Comparison of ENCODE assay signal across 8 cellular contexts in genomic region chr19:39411832-39412099, GRCh38. TPM values are rescaled to one million over a fixed set of nuclear protein-coding genes. Genes with fewer than 3 reads are reported as not detected.
DNase-seq lines count a peak whose midpoint lies in the region; ATAC-seq and TF ChIP-seq lines count a peak whose summit lies in the region.

No MANE protein-coding gene starts in this region.

- H3K27ac ChIP-seq in adrenal gland (peak overlapping the region; percentile 89 to 96 (median 93)), prostate gland (peak overlapping the region; percentile 100), vagina (peak overlapping the region; percentile 100)

- peak; percentile 75 for TF ChIP-seq CTCF in GM12874 (IDR thresholded peaks at IDR 0.05; ENCODE audit: insufficient read depth, low read depth, low read length)
- TF ChIP-seq CTCF in adrenal gland (IDR thresholded peaks at IDR 0.05), result peak; percentile 83 to 99 (median 96)
- TF ChIP-seq CTCF in prostate gland (IDR thresholded peaks at IDR 0.05), result peak; percentile 85 to 99 (median 98)
- peak; percentile 93 to 99 (median 98) for TF ChIP-seq CTCF in vagina (IDR thresholded peaks at IDR 0.05)

- H3K9me3 ChIP-seq in adrenal gland (replicated peaks in 1 of 3) (no peaks in the 10 kb centered on the region), prostate gland (no peaks in the 10 kb centered on the region), vagina (no peaks in the 10 kb centered on the region)

- no peak for TF ChIP-seq POLR2A in adrenal gland (IDR thresholded peaks at IDR 0.05)
- no peak for TF ChIP-seq POLR2A in prostate gland (IDR thresholded peaks at IDR 0.05)
- TF ChIP-seq POLR2A in vagina (IDR thresholded peaks at IDR 0.05), result no peak

- peak; percentile 88 for DNase-seq in NCI-H1436 treated with DMSO at 0.1 percent for 48 hours (lab: John Stamatoyannopoulos, UW)
- DNase-seq in T follicular helper cell (ENCODE audit: low read depth), result peak; percentile 89
- peak; percentile 90 to 98 (median 95) for DNase-seq in adrenal gland
- peak; percentile 92 for DNase-seq in left cardiac atrium
- DNase-seq in prostate gland (ENCODE audit: low spot score), result peak; percentile 89
- no peak for DNase-seq in vagina (ENCODE audit: extremely low spot score in 2 of 2)

- peaks cover 8 to 24% of the 10 kb centered on the region in 2 donors for H3K4me1 ChIP-seq in adrenal gland (replicated peaks in 1 of 2)
- no peaks in the 10 kb centered on the region for H3K4me1 ChIP-seq in prostate gland (replicated peaks)
- peaks cover 53% of the 10 kb centered on the region for H3K4me1 ChIP-seq in vagina

- H3K27me3 ChIP-seq in adrenal gland, result no peaks in the 10 kb centered on the region
- H3K27me3 ChIP-seq in prostate gland (replicated peaks; ENCODE audit: insufficient read depth), result no peaks in the 10 kb centered on the region
- no peaks in the 10 kb centered on the region for H3K27me3 ChIP-seq in vagina

- 0 to 1% (median 0%) methylated on average over 7 of the region's 7 CpGs for WGBS in adrenal gland, 4 donors
- WGBS in prostate gland, result under 1% methylated on average over 7 of the region's 7 CpGs

- ATAC-seq in HG02852 (IDR thresholded peaks at IDR 0.05; ENCODE audit: unreplicated experiment) (peak; percentile 22), left cardiac atrium (peak; percentile 20 to 34)

- intact Hi-C loops in adrenal gland (cut with DNase I) (no loop called here), left cardiac atrium (cut with DNase I) (loop anchor here in 1 of 2 donors (1.0 kb wide), 1 partner anchor 14 kb away; no protein-coding TSS in a partner anchor), prostate gland (cut with DNase I) (loop anchor here (1.0 to 5.0 kb wide), 2 partner anchors 13 to 69 kb away; partner anchors contain the start of gene SAMD4B), vagina (cut with DNase I) (loop anchor here (5.0 kb wide), 1 partner anchor 69 kb away; the partner anchor contains the start of gene SAMD4B)

- H3K36me3 ChIP-seq in adrenal gland (replicated peaks in 1 of 2) (peaks cover 0 to 16% of the 10 kb centered on the region in 2 donors), prostate gland (peaks cover 8% of the 10 kb centered on the region in 2 donors), vagina (peaks cover 6 to 28% of the 10 kb centered on the region in 2 donors)

- H3K4me3 ChIP-seq in adrenal gland (peak overlapping the region in 1 of 4 donors; percentile 95), prostate gland (peak overlapping the region in 1 of 2 donors; percentile 19), vagina (peak overlapping the region; percentile 97 to 98)

RNA-seq across cellular contexts. Expression of gene PLEKHG2, which starts 0.7 kb away (rescaled TPM):
- total RNA-seq in adrenal gland (10 to 100 TPM; 11.3 to 23.4 (median 18.1) TPM), left cardiac atrium (10 to 100 TPM; 13.7 to 28.0 TPM), prostate gland (10 to 100 TPM; 14.4 to 21.1 TPM), vagina (18.9 TPM)
- polyA plus RNA-seq in adrenal gland, result 10 to 100 TPM in 2 of 3 donors, 1 to 10 TPM in 1; 3.6 to 44.8 (median 16.3) TPM

RNA-seq across cellular contexts. Expression of gene ZFP36, which starts 5.1 kb away (rescaled TPM):
- total RNA-seq in adrenal gland (100 to 1,000 TPM in 3 of 8 donors, 10 to 100 TPM in 5; 46.8 to 187 (median 86.7) TPM), left cardiac atrium (100 to 1,000 TPM in 1 of 2 donors, 10 to 100 TPM in 1; 93.5 to 156 TPM), prostate gland (100 to 1,000 TPM in 1 of 2 donors, 10 to 100 TPM in 1; 96.5 to 170 TPM), vagina (631 TPM)
- 100 to 1,000 TPM in 2 of 3 donors, 10 to 100 TPM in 1; 64.8 to 193 (median 113) TPM for polyA plus RNA-seq in adrenal gland

RNA-seq across cellular contexts. Expression of gene MED29, which starts 20.6 kb away (rescaled TPM):
- total RNA-seq in adrenal gland (100 to 1,000 TPM in 1 of 8 donors, 10 to 100 TPM in 7; 44.1 to 221 (median 65.3) TPM), left cardiac atrium (10 to 100 TPM; 21.3 to 25.1 TPM), prostate gland (10 to 100 TPM; 50.2 to 56.4 TPM), vagina (37.8 TPM)
- 10 to 100 TPM; 43.6 to 49.6 (median 49.2) TPM for polyA plus RNA-seq in adrenal gland

RNA-seq across cellular contexts. Expression of gene PAF1, which starts 20.9 kb away (rescaled TPM):
- 10 to 100 TPM; 46.8 to 60.2 (median 51.9) TPM for total RNA-seq in adrenal gland
- polyA plus RNA-seq in adrenal gland, result 10 to 100 TPM; 50.9 to 86.9 (median 51.6) TPM
- 10 to 100 TPM; 34.5 to 38.4 TPM for total RNA-seq in left cardiac atrium
- 10 to 100 TPM; 47.5 to 63.6 TPM for total RNA-seq in prostate gland
- 70.2 TPM for total RNA-seq in vagina

RNA-seq across cellular contexts. Expression of gene RPS16, which starts 24.0 kb away (rescaled TPM):
- total RNA-seq in adrenal gland (1,000 to 10,000 TPM in 6 of 8 donors, 100 to 1,000 TPM in 2; 848 to 1,939 (median 1,279) TPM), left cardiac atrium (1,000 to 10,000 TPM; 1,273 to 1,597 TPM), prostate gland (1,000 to 10,000 TPM; 1,162 to 1,716 TPM), vagina (3,724 TPM)
- 1,000 to 10,000 TPM; 1,071 to 2,033 (median 1,152) TPM for polyA plus RNA-seq in adrenal gland

Comparison
In these comparisons a context has a peak if more than half of its experiments do, and no peak if none do; other contexts are left out.
1. DNase-seq: peak in NCI-H1436 treated with DMSO at 0.1 percent for 48 hours (single experiment), T follicular helper cell (single experiment), adrenal gland (7 of 7), left cardiac atrium (single experiment) and prostate gland (single experiment); none in vagina (0 of 2).
2. intact Hi-C loops: an anchor here in prostate gland (1.0 to 5.0 kb wide) and vagina (5.0 kb wide); none called in adrenal gland.
3. Peak in every context shown above with its lines, with median percentiles within 50 percentile points of each other: CTCF ChIP-seq and H3K27ac ChIP-seq.